Comparison of ENCODE assay signal across 1 cellular context in the genomic region with DNA sequence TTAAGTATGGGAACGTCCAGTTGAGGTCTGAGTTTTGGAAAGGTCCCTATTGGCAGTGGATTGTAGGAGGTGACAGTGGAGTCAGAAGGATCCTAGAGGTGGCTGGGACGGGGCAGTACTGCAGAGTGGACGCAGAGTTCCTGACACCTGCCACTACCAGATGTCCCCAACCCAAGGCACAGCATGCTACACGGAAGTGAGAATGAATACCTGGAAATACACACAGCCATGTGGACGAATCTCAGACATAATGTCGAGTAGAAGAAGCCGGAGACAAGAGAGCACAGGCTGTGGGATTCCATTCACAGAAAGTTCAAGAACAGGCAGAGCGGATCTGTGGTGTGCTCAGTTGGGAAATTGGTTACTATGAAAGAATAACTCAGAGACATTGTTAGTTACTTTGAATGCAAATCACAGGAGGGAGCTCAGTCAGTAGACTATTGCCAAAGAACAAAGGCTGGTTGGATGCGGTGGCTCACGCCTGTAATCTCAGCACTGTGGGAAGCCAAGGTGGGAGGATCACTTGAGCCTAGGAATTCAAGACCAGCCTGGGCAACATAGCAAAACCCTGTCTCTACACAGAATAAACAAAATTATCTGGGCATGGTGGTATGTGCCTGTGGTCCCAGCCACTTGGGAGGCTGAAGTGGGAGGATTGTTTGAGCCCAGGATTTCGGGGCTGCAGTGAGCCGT.
TF ChIP-seq lines count a peak whose summit lies in the region.

No MANE protein-coding gene starts in this region.

TF ChIP-seq in WTC11, 78 proteins besides CTCF, POLR2A, EP300 and RAD21 (continued from another document):
- TF ChIP-seq, protein P1, sequence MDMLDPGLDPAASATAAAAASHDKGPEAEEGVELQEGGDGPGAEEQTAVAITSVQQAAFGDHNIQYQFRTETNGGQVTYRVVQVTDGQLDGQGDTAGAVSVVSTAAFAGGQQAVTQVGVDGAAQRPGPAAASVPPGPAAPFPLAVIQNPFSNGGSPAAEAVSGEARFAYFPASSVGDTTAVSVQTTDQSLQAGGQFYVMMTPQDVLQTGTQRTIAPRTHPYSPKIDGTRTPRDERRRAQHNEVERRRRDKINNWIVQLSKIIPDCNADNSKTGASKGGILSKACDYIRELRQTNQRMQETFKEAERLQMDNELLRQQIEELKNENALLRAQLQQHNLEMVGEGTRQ (CRISPR knock-in tag; IDR thresholded peaks at IDR 0.05), result no peak
- TF ChIP-seq MYBL2 (CRISPR knock-in tag; IDR thresholded peaks at IDR 0.05) (no peak), ZNF671 (CRISPR knock-in tag; IDR thresholded peaks at IDR 0.05) (no peak), ELF4 (CRISPR knock-in tag; IDR thresholded peaks at IDR 0.05; ENCODE audit: low read depth) (no peak), RORB (CRISPR knock-in tag; IDR thresholded peaks at IDR 0.05) (no peak)
- TF ChIP-seq, protein P2, sequence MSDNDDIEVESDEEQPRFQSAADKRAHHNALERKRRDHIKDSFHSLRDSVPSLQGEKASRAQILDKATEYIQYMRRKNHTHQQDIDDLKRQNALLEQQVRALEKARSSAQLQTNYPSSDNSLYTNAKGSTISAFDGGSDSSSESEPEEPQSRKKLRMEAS (CRISPR knock-in tag; IDR thresholded peaks at IDR 0.05), result no peak
- TF ChIP-seq, protein P3, sequence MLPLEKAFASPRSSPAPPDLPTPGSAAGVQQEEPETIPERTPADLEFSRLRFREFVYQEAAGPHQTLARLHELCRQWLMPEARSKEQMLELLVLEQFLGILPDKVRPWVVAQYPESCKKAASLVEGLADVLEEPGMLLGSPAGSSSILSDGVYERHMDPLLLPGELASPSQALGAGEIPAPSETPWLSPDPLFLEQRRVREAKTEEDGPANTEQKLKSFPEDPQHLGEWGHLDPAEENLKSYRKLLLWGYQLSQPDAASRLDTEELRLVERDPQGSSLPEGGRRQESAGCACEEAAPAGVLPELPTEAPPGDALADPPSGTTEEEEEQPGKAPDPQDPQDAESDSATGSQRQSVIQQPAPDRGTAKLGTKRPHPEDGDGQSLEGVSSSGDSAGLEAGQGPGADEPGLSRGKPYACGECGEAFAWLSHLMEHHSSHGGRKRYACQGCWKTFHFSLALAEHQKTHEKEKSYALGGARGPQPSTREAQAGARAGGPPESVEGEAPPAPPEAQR (CRISPR knock-in tag; IDR thresholded peaks at IDR 0.05), result no peak
- TF ChIP-seq, protein P4, sequence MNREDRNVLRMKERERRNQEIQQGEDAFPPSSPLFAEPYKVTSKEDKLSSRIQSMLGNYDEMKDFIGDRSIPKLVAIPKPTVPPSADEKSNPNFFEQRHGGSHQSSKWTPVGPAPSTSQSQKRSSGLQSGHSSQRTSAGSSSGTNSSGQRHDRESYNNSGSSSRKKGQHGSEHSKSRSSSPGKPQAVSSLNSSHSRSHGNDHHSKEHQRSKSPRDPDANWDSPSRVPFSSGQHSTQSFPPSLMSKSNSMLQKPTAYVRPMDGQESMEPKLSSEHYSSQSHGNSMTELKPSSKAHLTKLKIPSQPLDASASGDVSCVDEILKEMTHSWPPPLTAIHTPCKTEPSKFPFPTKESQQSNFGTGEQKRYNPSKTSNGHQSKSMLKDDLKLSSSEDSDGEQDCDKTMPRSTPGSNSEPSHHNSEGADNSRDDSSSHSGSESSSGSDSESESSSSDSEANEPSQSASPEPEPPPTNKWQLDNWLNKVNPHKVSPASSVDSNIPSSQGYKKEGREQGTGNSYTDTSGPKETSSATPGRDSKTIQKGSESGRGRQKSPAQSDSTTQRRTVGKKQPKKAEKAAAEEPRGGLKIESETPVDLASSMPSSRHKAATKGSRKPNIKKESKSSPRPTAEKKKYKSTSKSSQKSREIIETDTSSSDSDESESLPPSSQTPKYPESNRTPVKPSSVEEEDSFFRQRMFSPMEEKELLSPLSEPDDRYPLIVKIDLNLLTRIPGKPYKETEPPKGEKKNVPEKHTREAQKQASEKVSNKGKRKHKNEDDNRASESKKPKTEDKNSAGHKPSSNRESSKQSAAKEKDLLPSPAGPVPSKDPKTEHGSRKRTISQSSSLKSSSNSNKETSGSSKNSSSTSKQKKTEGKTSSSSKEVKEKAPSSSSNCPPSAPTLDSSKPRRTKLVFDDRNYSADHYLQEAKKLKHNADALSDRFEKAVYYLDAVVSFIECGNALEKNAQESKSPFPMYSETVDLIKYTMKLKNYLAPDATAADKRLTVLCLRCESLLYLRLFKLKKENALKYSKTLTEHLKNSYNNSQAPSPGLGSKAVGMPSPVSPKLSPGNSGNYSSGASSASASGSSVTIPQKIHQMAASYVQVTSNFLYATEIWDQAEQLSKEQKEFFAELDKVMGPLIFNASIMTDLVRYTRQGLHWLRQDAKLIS (CRISPR knock-in tag; IDR thresholded peaks at IDR 0.05; ENCODE audit: borderline replicate concordance), result no peak
- TF ChIP-seq, protein P5, sequence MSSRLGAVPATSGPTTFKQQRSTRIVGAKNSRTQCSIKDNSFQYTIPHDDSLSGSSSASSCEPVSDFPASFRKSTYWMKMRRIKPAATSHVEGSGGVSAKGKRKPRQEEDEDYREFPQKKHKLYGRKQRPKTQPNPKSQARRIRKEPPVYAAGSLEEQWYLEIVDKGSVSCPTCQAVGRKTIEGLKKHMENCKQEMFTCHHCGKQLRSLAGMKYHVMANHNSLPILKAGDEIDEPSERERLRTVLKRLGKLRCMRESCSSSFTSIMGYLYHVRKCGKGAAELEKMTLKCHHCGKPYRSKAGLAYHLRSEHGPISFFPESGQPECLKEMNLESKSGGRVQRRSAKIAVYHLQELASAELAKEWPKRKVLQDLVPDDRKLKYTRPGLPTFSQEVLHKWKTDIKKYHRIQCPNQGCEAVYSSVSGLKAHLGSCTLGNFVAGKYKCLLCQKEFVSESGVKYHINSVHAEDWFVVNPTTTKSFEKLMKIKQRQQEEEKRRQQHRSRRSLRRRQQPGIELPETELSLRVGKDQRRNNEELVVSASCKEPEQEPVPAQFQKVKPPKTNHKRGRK (CRISPR knock-in tag; IDR thresholded peaks at IDR 0.05; ENCODE audit: borderline replicate concordance), result no peak
- TF ChIP-seq, protein P6, sequence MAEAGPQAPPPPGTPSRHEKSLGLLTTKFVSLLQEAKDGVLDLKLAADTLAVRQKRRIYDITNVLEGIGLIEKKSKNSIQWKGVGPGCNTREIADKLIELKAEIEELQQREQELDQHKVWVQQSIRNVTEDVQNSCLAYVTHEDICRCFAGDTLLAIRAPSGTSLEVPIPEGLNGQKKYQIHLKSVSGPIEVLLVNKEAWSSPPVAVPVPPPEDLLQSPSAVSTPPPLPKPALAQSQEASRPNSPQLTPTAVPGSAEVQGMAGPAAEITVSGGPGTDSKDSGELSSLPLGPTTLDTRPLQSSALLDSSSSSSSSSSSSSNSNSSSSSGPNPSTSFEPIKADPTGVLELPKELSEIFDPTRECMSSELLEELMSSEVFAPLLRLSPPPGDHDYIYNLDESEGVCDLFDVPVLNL (CRISPR knock-in tag; IDR thresholded peaks at IDR 0.05; ENCODE audit: borderline replicate concordance, low read depth), result no peak
